11 cellular contexts compared by ENCODE assay signal in the genomic region with DNA sequence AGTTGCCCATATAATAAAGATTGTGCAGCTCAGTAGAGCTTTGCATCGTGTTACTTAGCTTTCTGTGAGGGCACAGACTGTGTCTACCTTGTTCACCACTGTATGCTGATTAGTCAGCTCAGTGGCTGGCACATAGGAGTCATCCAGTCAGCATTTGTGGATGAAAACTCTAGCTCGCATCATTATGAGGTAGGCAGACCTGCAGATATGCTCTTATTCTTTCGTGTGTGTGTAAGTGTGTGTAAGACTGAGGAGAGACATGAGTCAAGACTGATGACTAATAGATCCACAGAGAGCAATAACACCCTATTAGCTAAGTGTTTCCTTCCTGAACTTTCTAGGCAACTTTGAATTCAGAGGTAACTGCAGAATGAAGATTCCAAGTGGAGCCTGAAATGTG. TPM values are rescaled to one million over a fixed set of nuclear protein-coding genes. Genes with fewer than 3 reads are reported as not detected.
DNase-seq lines count a peak whose midpoint lies in the region; ATAC-seq, FAIRE-seq and TF ChIP-seq lines count a peak whose summit lies in the region.
"Had no signal": no experiment of that assay in that cellular context is flagged by ENCODE, and none has a peak within 500 bp of the region (broad histone marks: within the 10 kb centered on the region; RNA-seq: fewer than 3 reads in every experiment).

No MANE protein-coding gene starts in this region.

- ATAC-seq in SK-N-SH treated with all-trans-retinoic acid at 6 μM for 48 hours = peak; percentile 92

- H3K4me3 ChIP-seq in GM23248 (no peak overlapping the region), cardiac fibroblast (replicated peaks in 1 of 2; ENCODE audit: low read depth in 2 of 2, low read length in 2 of 2) (no peak overlapping the region), skeletal muscle cell (ENCODE audit: low read depth, low read length) (no peak overlapping the region)
- H3K4me3 ChIP-seq: cardiac muscle cell had no signal

- H3K4me1 ChIP-seq in GM23248 (ENCODE audit: insufficient read depth) = peaks cover 13% of the 10 kb centered on the region

- H3K9me3 ChIP-seq in GM23248 (ENCODE audit: low read depth) = no peaks in the 10 kb centered on the region

- H3K4me2 ChIP-seq in GM23248 (ENCODE audit: unreplicated experiment) = no peak overlapping the region

- no peaks in the 10 kb centered on the region for H3K9me2 ChIP-seq in GM23248 (ENCODE audit: insufficient read depth)

- peak overlapping the region; percentile 53 for H3K27ac ChIP-seq in GM23248
- H3K27ac ChIP-seq: cardiac muscle cell had no signal

- intact Hi-C loops in posterior cingulate gyrus (cut with DNase I) = no loop called here

- H3K9ac ChIP-seq in GM23248 = no peak overlapping the region

- H3K36me3 ChIP-seq in GM23248 (ENCODE audit: low read depth) = no peaks in the 10 kb centered on the region
- H3K36me3 ChIP-seq: cardiac muscle cell had no signal

- in situ Hi-C loops in GM23248 (cut with MboI) = loop anchor here (10.0 to 25.0 kb wide), 2 partner anchors 208 to 835 kb away; no protein-coding TSS in a partner anchor

- no peaks in the 10 kb centered on the region for H4K20me1 ChIP-seq in GM23248 (ENCODE audit: insufficient read depth)

- no peak overlapping the region for H2AFZ ChIP-seq in GM23248

- no peaks in the 10 kb centered on the region for H3K27me3 ChIP-seq in GM23248 (replicated peaks; ENCODE audit: insufficient read depth)
- H3K27me3 ChIP-seq: cardiac muscle cell had no signal

- no peak for TF ChIP-seq CTCF in cardiac fibroblast (IDR thresholded peaks at IDR 0.05; ENCODE audit: low read depth, low read length)

- FAIRE-seq in urothelium cell line (lab: Jason Lieb, UNC) = no peak

- H3F3A ChIP-seq in GM23248 (ENCODE audit: insufficient read depth) = peaks cover 23% of the 10 kb centered on the region; the same call in 1 of the 2 replicates

- DNase-seq in GM23248 (peak; percentile 93), cardiac fibroblast (ENCODE audit: low read depth in 2 of 2) (peak; percentile 72 to 94), skeletal muscle cell (ENCODE audit: low read depth) (peak; percentile 93), posterior cingulate gyrus (no peak), NCI-H510A (lab: John Stamatoyannopoulos, UW) (no peak), DMS 273 (lab: John Stamatoyannopoulos, UW; ENCODE audit: unreplicated experiment) (no peak), urothelium cell line (ENCODE audit: low spot score) (no peak)
- DNase-seq: H9, left cardiac atrium had no signal

- WGBS in GM23248 (ENCODE audit: low coverage in 1 of 2, low lambda C conversion rate in 2 of 2, missing lambda C conversion rate in 2 of 2), 2 experiments = 3 to 4% methylated on average over 3 of the region's 3 CpGs

- H3K79me2 ChIP-seq in GM23248 (ENCODE audit: insufficient read depth) = no peaks in the 10 kb centered on the region

TF ChIP-seq in SK-N-SH treated with all-trans-retinoic acid at 6 μM for 48 hours, 23 proteins besides CTCF, POLR2A, EP300 and RAD21 (continues in another document):
- TF ChIP-seq ESRRG (CRISPR knock-in tag; IDR thresholded peaks at IDR 0.05) (no peak), ZNF70 (CRISPR knock-in tag; IDR thresholded peaks at IDR 0.05) (no peak), BACH2 (CRISPR knock-in tag; IDR thresholded peaks at IDR 0.05; ENCODE audit: borderline replicate concordance) (no peak), RARB (CRISPR knock-in tag; IDR thresholded peaks at IDR 0.05) (no peak), PPARA (CRISPR knock-in tag; IDR thresholded peaks at IDR 0.05; ENCODE audit: borderline replicate concordance) (no peak), OSR1 (CRISPR knock-in tag; IDR thresholded peaks at IDR 0.05) (no peak), ARNTL (CRISPR knock-in tag; IDR thresholded peaks at IDR 0.05; ENCODE audit: borderline replicate concordance, low read depth) (no peak), TCF4 (CRISPR knock-in tag; IDR thresholded peaks at IDR 0.05; ENCODE audit: borderline replicate concordance) (no peak), CSDC2 (CRISPR knock-in tag; IDR thresholded peaks at IDR 0.05) (no peak), ISL1 (CRISPR knock-in tag; IDR thresholded peaks at IDR 0.05) (no peak), ZNF8 (CRISPR knock-in tag; IDR thresholded peaks at IDR 0.05) (no peak), SNAI2 (CRISPR knock-in tag; IDR thresholded peaks at IDR 0.05) (no peak), TOX (CRISPR knock-in tag; IDR thresholded peaks at IDR 0.05; ENCODE audit: borderline replicate concordance) (no peak), GLIS3 (CRISPR knock-in tag; IDR thresholded peaks at IDR 0.05) (no peak)
- TF ChIP-seq, protein P1, sequence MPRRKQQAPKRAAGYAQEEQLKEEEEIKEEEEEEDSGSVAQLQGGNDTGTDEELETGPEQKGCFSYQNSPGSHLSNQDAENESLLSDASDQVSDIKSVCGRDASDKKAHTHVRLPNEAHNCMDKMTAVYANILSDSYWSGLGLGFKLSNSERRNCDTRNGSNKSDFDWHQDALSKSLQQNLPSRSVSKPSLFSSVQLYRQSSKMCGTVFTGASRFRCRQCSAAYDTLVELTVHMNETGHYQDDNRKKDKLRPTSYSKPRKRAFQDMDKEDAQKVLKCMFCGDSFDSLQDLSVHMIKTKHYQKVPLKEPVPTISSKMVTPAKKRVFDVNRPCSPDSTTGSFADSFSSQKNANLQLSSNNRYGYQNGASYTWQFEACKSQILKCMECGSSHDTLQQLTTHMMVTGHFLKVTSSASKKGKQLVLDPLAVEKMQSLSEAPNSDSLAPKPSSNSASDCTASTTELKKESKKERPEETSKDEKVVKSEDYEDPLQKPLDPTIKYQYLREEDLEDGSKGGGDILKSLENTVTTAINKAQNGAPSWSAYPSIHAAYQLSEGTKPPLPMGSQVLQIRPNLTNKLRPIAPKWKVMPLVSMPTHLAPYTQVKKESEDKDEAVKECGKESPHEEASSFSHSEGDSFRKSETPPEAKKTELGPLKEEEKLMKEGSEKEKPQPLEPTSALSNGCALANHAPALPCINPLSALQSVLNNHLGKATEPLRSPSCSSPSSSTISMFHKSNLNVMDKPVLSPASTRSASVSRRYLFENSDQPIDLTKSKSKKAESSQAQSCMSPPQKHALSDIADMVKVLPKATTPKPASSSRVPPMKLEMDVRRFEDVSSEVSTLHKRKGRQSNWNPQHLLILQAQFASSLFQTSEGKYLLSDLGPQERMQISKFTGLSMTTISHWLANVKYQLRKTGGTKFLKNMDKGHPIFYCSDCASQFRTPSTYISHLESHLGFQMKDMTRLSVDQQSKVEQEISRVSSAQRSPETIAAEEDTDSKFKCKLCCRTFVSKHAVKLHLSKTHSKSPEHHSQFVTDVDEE (CRISPR knock-in tag; IDR thresholded peaks at IDR 0.05) = no peak
- TF ChIP-seq, protein P2, sequence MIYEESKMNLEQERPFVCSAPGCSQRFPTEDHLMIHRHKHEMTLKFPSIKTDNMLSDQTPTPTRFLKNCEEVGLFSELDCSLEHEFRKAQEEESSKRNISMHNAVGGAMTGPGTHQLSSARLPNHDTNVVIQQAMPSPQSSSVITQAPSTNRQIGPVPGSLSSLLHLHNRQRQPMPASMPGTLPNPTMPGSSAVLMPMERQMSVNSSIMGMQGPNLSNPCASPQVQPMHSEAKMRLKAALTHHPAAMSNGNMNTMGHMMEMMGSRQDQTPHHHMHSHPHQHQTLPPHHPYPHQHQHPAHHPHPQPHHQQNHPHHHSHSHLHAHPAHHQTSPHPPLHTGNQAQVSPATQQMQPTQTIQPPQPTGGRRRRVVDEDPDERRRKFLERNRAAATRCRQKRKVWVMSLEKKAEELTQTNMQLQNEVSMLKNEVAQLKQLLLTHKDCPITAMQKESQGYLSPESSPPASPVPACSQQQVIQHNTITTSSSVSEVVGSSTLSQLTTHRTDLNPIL (CRISPR knock-in tag; IDR thresholded peaks at IDR 0.05; ENCODE audit: low read depth) = no peak
- TF ChIP-seq, protein P3, sequence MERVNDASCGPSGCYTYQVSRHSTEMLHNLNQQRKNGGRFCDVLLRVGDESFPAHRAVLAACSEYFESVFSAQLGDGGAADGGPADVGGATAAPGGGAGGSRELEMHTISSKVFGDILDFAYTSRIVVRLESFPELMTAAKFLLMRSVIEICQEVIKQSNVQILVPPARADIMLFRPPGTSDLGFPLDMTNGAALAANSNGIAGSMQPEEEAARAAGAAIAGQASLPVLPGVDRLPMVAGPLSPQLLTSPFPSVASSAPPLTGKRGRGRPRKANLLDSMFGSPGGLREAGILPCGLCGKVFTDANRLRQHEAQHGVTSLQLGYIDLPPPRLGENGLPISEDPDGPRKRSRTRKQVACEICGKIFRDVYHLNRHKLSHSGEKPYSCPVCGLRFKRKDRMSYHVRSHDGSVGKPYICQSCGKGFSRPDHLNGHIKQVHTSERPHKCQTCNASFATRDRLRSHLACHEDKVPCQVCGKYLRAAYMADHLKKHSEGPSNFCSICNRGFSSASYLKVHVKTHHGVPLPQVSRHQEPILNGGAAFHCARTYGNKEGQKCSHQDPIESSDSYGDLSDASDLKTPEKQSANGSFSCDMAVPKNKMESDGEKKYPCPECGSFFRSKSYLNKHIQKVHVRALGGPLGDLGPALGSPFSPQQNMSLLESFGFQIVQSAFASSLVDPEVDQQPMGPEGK (CRISPR knock-in tag; IDR thresholded peaks at IDR 0.05; ENCODE audit: borderline replicate concordance) = no peak
- TF ChIP-seq, protein P4, sequence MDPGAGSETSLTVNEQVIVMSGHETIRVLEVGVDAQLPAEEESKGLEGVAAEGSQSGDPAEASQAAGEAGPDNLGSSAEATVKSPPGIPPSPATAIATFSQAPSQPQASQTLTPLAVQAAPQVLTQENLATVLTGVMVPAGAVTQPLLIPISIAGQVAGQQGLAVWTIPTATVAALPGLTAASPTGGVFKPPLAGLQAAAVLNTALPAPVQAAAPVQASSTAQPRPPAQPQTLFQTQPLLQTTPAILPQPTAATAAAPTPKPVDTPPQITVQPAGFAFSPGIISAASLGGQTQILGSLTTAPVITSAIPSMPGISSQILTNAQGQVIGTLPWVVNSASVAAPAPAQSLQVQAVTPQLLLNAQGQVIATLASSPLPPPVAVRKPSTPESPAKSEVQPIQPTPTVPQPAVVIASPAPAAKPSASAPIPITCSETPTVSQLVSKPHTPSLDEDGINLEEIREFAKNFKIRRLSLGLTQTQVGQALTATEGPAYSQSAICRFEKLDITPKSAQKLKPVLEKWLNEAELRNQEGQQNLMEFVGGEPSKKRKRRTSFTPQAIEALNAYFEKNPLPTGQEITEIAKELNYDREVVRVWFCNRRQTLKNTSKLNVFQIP (CRISPR knock-in tag; IDR thresholded peaks at IDR 0.05; ENCODE audit: borderline replicate concordance, low read depth) = no peak

RNA-seq across cellular contexts. Expression of a gene that starts 17.1 kb away (rescaled TPM):
- total RNA-seq in GM23248 (2014; rRNA removed; shearing (Covaris generic)) = 3.0 and 6.5 TPM in 2 replicates
- polyA plus RNA-seq in GM23248 (2016; fragmentation: Nextera tagmentation; extraction: Ambion mirVana) = 9.8 and 11.6 TPM in 2 replicates

RNA-seq across cellular contexts. Expression of a gene that starts 44.3 kb away (rescaled TPM):
- total RNA-seq in GM23248 (2014; rRNA removed; shearing (Covaris generic)) = 0.51 and 0.76 TPM in 2 replicates
- 0.44 and 1.4 TPM in 2 replicates for polyA plus RNA-seq in GM23248 (2016; fragmentation: Nextera tagmentation; extraction: Ambion mirVana)

Comparison
In these comparisons a context has a peak if more than half of its experiments do, and no peak if none do; other contexts are left out.
1. DNase-seq: peak in GM23248 (single experiment), cardiac fibroblast (2 of 2) and skeletal muscle cell (single experiment); none in posterior cingulate gyrus (0 of 10), NCI-H510A (single experiment), DMS 273 (single experiment) and urothelium cell line (single experiment).